1 cellular context compared by ENCODE assay signal in the genomic region with DNA sequence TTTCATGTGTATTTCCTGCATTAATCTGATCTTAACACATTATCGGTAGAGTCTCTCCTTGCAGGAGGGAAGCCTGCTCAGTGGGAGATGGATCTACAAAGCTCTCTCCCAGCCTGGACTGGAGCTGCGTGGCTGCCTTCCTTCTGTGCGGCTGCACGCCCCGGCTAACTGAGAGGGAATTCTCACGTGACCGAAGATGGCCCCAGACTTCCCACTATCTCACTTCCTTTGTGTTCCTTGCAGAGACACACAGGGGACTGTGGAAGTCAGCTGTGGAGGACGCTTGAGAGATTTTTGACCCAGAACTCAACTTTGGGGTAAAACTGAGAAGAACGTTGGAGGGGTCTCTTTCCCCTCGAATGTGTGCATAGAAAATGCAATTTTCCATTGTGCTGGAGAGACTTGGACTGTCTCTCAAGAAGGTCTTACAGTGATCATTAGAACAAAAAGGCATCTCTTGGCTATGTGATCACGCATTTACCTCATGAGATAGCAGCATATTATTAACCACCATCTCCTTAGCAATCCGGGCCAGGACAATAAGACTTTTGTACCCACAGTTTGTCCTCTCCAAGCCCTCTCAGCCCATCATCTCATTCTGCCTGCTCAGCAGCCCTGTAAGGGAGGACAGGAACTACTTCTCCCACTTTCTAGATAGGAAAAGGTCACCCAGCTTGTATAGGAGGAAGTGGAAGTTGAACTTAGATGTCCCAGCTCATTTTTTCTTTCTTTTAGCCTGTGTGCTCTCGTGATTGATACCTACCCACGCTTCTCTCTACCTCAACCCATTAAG.
TF ChIP-seq lines count a peak whose summit lies in the region.

No MANE protein-coding gene starts in this region.

TF ChIP-seq in K562, 482 proteins besides CTCF, POLR2A, EP300 and RAD21 (continued from another document and continues in another):
- TF ChIP-seq, protein P1, sequence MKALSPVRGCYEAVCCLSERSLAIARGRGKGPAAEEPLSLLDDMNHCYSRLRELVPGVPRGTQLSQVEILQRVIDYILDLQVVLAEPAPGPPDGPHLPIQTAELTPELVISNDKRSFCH (CRISPR knock-in tag; IDR thresholded peaks at IDR 0.05) = no peak
- TF ChIP-seq, protein P1 (tag; IDR thresholded peaks at IDR 0.05) = peak; percentile 97
- TF ChIP-seq ZKSCAN3 (CRISPR knock-in tag; IDR thresholded peaks at IDR 0.05) (no peak), TBL1XR1 (IDR thresholded peaks at IDR 0.05; ENCODE audit: low read length in 2 of 2) (no peak), HIVEP1 (CRISPR knock-in tag; IDR thresholded peaks at IDR 0.05) (0 out of 2 replicates have a peak, but pooled peaks have one; percentile 66), FOXJ2 (tag; IDR thresholded peaks at IDR 0.05) (no peak), SMARCA4 (IDR thresholded peaks at IDR 0.05) (peak; percentile 49; the same call in 1 of the 2 replicates), RUNX1 (IDR thresholded peaks at IDR 0.05; ENCODE audit: low read depth) (no peak), ZNF778 (CRISPR knock-in tag; IDR thresholded peaks at IDR 0.05) (no peak), ZNF274 (IDR thresholded peaks at IDR 0.05; ENCODE audit: borderline replicate concordance, low read depth, low read length) (no peak), HSF4 (CRISPR knock-in tag; IDR thresholded peaks at IDR 0.05; ENCODE audit: borderline replicate concordance) (no peak), KLF13 (tag; IDR thresholded peaks at IDR 0.05; ENCODE audit: borderline replicate concordance, low read depth) (0 out of 2 replicates have a peak, but pooled peaks have one; percentile 48), SAFB2 (IDR thresholded peaks at IDR 0.05; ENCODE audit: borderline replicate concordance, low read depth, low read length, severe bottlenecking) (no peak), EZH2 (IDR thresholded peaks at IDR 0.05; ENCODE audit: borderline replicate concordance, low read depth, low read length) (no peak), SMAD3 (CRISPR knock-in tag; conservative IDR thresholded peaks at IDR 0.05) (0 out of 2 replicates have a peak, but pooled peaks have one; percentile 60), ZKSCAN8 (CRISPR knock-in tag; IDR thresholded peaks at IDR 0.05) (peak; percentile 82; the same call in 1 of the 2 replicates), ZFPM2 (CRISPR knock-in tag; IDR thresholded peaks at IDR 0.05) (no peak), ZKSCAN1 (IDR thresholded peaks at IDR 0.05; ENCODE audit: low read depth, low read length) (no peak), ARID2 (IDR thresholded peaks at IDR 0.05) (no peak), NR2C1 (IDR thresholded peaks at IDR 0.05) (peak; percentile 77; the same call in 1 of the 2 replicates), NR2C1 (tag; IDR thresholded peaks at IDR 0.05) (peak; percentile 88), TBP (optimal IDR thresholded peaks at IDR 0.05; ENCODE audit: low read depth, low read length) (peak; percentile 36), ZNF184 (CRISPR knock-in tag; IDR thresholded peaks at IDR 0.05) (no peak), POLR2AphosphoS2 (IDR thresholded peaks at IDR 0.05; ENCODE audit: low read length) (no peak), EP400 (IDR thresholded peaks at IDR 0.05) (no peak; the same call in 1 of the 2 replicates), ZNF133 (CRISPR knock-in tag; IDR thresholded peaks at IDR 0.05) (no peak), ARNT (IDR thresholded peaks at IDR 0.05) (peak in 1 of 2 experiments; percentile 44; a peak in 1 of 4 replicates), HMG20A (CRISPR knock-in tag; conservative IDR thresholded peaks at IDR 0.05) (no peak), PHB2 (IDR thresholded peaks at IDR 0.05; ENCODE audit: low read depth) (no peak), ILK (tag; IDR thresholded peaks at IDR 0.05; ENCODE audit: borderline replicate concordance, low read depth) (no peak), NCOA2 (IDR thresholded peaks at IDR 0.05; ENCODE audit: partially characterized antibody in 2 of 2) (no peak), BRD9 (IDR thresholded peaks at IDR 0.05; ENCODE audit: low read depth, partially characterized antibody) (peak; percentile 47), MAFG (tag; conservative IDR thresholded peaks at IDR 0.05) (peak; percentile 59; the same call in 1 of the 2 replicates), XRCC4 (IDR thresholded peaks at IDR 0.05; ENCODE audit: extremely low read depth, insufficient read depth, insufficient read length) (no peak)
- TF ChIP-seq, protein P2, sequence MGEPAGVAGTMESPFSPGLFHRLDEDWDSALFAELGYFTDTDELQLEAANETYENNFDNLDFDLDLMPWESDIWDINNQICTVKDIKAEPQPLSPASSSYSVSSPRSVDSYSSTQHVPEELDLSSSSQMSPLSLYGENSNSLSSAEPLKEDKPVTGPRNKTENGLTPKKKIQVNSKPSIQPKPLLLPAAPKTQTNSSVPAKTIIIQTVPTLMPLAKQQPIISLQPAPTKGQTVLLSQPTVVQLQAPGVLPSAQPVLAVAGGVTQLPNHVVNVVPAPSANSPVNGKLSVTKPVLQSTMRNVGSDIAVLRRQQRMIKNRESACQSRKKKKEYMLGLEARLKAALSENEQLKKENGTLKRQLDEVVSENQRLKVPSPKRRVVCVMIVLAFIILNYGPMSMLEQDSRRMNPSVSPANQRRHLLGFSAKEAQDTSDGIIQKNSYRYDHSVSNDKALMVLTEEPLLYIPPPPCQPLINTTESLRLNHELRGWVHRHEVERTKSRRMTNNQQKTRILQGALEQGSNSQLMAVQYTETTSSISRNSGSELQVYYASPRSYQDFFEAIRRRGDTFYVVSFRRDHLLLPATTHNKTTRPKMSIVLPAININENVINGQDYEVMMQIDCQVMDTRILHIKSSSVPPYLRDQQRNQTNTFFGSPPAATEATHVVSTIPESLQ (CRISPR knock-in tag; IDR thresholded peaks at IDR 0.05) = no peak
- TF ChIP-seq, protein P3, sequence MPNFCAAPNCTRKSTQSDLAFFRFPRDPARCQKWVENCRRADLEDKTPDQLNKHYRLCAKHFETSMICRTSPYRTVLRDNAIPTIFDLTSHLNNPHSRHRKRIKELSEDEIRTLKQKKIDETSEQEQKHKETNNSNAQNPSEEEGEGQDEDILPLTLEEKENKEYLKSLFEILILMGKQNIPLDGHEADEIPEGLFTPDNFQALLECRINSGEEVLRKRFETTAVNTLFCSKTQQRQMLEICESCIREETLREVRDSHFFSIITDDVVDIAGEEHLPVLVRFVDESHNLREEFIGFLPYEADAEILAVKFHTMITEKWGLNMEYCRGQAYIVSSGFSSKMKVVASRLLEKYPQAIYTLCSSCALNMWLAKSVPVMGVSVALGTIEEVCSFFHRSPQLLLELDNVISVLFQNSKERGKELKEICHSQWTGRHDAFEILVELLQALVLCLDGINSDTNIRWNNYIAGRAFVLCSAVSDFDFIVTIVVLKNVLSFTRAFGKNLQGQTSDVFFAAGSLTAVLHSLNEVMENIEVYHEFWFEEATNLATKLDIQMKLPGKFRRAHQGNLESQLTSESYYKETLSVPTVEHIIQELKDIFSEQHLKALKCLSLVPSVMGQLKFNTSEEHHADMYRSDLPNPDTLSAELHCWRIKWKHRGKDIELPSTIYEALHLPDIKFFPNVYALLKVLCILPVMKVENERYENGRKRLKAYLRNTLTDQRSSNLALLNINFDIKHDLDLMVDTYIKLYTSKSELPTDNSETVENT (CRISPR knock-in tag; IDR thresholded peaks at IDR 0.05) = no peak; the same call in 1 of the 2 replicates
- TF ChIP-seq, protein P4, sequence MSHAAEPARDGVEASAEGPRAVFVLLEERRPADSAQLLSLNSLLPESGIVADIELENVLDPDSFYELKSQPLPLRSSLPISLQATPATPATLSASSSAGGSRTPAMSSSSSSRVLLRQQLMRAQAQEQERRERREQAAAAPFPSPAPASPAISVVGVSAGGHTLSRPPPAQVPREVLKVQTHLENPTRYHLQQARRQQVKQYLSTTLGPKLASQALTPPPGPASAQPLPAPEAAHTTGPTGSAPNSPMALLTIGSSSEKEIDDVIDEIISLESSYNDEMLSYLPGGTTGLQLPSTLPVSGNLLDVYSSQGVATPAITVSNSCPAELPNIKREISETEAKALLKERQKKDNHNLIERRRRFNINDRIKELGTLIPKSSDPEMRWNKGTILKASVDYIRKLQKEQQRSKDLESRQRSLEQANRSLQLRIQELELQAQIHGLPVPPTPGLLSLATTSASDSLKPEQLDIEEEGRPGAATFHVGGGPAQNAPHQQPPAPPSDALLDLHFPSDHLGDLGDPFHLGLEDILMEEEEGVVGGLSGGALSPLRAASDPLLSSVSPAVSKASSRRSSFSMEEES (CRISPR knock-in tag; IDR thresholded peaks at IDR 0.05) = peak; percentile 97
- TF ChIP-seq, protein P5, sequence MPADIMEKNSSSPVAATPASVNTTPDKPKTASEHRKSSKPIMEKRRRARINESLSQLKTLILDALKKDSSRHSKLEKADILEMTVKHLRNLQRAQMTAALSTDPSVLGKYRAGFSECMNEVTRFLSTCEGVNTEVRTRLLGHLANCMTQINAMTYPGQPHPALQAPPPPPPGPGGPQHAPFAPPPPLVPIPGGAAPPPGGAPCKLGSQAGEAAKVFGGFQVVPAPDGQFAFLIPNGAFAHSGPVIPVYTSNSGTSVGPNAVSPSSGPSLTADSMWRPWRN (IDR thresholded peaks at IDR 0.05; ENCODE audit: low read depth) = 0 out of 2 replicates have a peak, but pooled peaks have one; percentile 33
- TF ChIP-seq, protein P6, sequence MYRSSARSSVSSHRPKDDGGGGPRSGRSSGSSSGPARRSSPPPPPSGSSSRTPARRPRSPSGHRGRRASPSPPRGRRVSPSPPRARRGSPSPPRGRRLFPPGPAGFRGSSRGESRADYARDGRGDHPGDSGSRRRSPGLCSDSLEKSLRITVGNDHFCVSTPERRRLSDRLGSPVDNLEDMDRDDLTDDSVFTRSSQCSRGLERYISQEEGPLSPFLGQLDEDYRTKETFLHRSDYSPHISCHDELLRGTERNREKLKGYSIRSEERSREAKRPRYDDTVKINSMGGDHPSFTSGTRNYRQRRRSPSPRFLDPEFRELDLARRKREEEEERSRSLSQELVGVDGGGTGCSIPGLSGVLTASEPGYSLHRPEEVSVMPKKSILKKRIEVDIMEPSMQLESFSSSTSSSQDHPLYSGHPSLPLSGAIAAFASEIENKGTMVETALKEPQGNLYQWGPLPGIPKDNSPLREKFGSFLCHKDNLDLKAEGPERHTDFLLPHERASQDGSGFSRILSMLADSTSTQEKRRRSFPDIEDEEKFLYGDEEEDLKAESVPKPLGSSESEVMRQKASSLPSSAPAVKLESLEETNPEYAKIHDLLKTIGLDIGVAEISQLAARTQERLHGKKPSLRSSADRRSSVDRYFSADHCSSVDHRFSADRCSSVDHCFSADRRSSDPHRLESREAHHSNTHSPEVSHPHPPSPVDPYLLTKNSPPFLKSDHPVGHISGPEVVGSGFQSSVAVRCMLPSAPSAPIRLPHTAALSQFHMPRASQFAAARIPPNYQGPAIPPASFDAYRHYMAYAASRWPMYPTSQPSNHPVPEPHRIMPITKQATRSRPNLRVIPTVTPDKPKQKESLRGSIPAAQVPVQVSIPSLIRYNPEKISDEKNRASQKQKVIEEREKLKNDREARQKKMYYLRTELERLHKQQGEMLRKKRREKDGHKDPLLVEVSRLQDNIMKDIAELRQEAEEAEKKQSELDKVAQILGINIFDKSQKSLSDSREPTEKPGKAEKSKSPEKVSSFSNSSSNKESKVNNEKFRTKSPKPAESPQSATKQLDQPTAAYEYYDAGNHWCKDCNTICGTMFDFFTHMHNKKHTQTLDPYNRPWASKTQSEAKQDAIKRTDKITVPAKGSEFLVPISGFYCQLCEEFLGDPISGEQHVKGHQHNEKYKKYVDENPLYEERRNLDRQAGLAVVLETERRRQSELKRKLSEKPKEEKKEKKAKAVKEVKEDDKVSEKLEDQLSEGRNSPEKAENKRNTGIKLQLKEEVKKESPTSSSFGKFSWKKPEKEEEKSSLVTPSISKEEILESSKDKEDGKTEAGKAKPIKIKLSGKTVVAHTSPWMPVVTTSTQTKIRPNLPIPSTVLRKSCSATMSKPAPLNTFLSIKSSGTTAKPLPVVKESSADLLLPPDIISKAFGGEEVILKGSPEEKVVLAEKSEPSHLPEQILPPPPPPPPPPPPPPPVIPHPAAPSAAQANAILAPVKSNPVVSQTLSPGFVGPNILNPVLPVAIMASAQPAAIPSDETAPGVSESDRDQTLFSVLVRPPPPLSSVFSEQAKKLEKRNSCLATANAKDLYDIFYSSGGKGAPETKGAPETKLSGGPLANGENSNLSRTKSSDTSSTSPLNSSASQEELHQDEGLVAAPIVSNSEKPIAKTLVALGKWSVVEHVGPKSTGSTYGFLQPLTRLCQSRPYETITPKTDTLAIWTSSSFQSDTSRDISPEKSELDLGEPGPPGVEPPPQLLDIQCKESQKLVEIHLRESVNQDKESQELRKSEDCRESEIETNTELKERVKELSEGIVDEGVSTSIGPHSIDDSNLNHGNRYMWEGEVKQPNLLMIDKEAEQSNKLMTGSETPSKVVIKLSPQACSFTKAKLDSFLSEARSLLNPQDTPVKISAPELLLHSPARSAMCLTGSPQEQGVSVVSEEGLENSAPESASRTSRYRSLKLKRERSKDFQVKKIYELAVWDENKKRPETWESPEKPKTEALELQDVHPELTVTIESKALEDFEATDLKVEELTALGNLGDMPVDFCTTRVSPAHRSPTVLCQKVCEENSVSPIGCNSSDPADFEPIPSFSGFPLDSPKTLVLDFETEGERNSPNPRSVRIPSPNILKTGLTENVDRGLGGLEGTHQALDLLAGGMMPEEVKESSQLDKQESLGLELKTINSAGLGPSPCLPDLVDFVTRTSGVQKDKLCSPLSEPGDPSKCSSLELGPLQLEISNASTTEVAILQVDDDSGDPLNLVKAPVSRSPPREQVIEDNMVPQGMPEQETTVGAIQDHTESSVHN (IDR thresholded peaks at IDR 0.05; ENCODE audit: borderline replicate concordance in 1 of 2, low read depth in 1 of 2) = 0 out of 4 replicates have a peak, but pooled peaks of 1 of the 2 experiments have one; percentile 19
- TF ChIP-seq, protein P7, sequence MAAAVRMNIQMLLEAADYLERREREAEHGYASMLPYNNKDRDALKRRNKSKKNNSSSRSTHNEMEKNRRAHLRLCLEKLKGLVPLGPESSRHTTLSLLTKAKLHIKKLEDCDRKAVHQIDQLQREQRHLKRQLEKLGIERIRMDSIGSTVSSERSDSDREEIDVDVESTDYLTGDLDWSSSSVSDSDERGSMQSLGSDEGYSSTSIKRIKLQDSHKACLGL (CRISPR knock-in tag; IDR thresholded peaks at IDR 0.05; ENCODE audit: borderline replicate concordance, poor library complexity, severe bottlenecking) = no peak
- TF ChIP-seq, protein P8, sequence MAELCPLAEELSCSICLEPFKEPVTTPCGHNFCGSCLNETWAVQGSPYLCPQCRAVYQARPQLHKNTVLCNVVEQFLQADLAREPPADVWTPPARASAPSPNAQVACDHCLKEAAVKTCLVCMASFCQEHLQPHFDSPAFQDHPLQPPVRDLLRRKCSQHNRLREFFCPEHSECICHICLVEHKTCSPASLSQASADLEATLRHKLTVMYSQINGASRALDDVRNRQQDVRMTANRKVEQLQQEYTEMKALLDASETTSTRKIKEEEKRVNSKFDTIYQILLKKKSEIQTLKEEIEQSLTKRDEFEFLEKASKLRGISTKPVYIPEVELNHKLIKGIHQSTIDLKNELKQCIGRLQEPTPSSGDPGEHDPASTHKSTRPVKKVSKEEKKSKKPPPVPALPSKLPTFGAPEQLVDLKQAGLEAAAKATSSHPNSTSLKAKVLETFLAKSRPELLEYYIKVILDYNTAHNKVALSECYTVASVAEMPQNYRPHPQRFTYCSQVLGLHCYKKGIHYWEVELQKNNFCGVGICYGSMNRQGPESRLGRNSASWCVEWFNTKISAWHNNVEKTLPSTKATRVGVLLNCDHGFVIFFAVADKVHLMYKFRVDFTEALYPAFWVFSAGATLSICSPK (IDR thresholded peaks at IDR 0.05; ENCODE audit: borderline replicate concordance) = no peak
